ENCODE assay signal across 18 cellular contexts in the genomic region with DNA sequence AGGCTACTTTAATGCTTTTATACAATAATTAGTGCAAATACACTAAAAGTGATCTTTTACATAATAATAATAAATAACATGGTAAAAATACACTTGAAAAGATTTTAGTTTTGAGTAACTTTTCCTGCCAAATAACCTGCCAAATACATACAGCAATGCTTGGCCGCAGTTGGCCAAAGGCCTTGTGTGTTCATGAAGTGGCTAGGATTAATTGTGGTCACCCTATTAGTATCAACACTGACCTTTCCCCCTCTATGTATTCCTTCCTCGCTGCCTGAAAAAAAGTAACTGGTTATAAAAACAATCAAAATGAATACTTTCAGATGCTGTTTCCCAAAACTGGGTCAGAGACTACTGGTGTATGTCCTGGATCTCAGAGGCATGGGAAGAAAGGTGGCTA. TPM values are rescaled to one million over a fixed set of nuclear protein-coding genes. Genes with fewer than 3 reads are reported as not detected.
DNase-seq lines count a peak whose midpoint lies in the region; ATAC-seq, FAIRE-seq and TF ChIP-seq lines count a peak whose summit lies in the region.
"Had no signal": no experiment of that assay in that cellular context is flagged by ENCODE, and none has a peak within 500 bp of the region (broad histone marks: within the 10 kb centered on the region; RNA-seq: fewer than 3 reads in every experiment).

No MANE protein-coding gene starts in this region.

- H3K27me3 ChIP-seq in A673 (replicated peaks; ENCODE audit: insufficient read depth, low read depth, low read length, poor library complexity) (no peaks in the 10 kb centered on the region), PC-3 (ENCODE audit: low read length) (no peaks in the 10 kb centered on the region), astrocyte (ENCODE audit: insufficient read depth, low read length) (no peaks in the 10 kb centered on the region), tibial nerve (no peaks in the 10 kb centered on the region), HAP-1 (ENCODE audit: low read depth) (no peaks in the 10 kb centered on the region)
- H3K27me3 ChIP-seq: MG63, Peyer's patch had no signal

- H3K4me1 ChIP-seq in A673 (ENCODE audit: insufficient read depth, low read length, poor library complexity, severe bottlenecking) (peaks cover 23% of the 10 kb centered on the region), PC-3 (ENCODE audit: insufficient read depth, low read length) (peaks cover 33% of the 10 kb centered on the region), astrocyte (ENCODE audit: insufficient read depth, low read length) (peaks cover 15% of the 10 kb centered on the region), tibial nerve (peaks cover 0 to 8% (median 0%) of the 10 kb centered on the region in 4 donors), HAP-1 (no peaks in the 10 kb centered on the region)
- H3K4me1 ChIP-seq: Peyer's patch had no signal

- TF ChIP-seq CTCF in A673 (conservative IDR thresholded peaks at IDR 0.05; ENCODE audit: low read depth, low read length) (no peak), PC-3 (conservative IDR thresholded peaks at IDR 0.05; ENCODE audit: low read depth, low read length) (no peak), astrocyte (IDR thresholded peaks at IDR 0.05; ENCODE audit: insufficient read depth, low read depth, low read length) (no peak), tibial nerve (IDR thresholded peaks at IDR 0.05) (no peak), Calu3 (IDR thresholded peaks at IDR 0.05; ENCODE audit: unreplicated experiment) (no peak)

- no peaks in the 10 kb centered on the region for H4K20me1 ChIP-seq in PC-3 (ENCODE audit: low read length)
- no peaks in the 10 kb centered on the region for H4K20me1 ChIP-seq in astrocyte (ENCODE audit: insufficient read depth, low read length)

- H3K27ac Mint-ChIP-seq in astrocyte (ENCODE audit: unreplicated experiment) (peak overlapping the region; percentile 15), Calu3 (ENCODE audit: unreplicated experiment) (no peak overlapping the region)

- H3K79me2 ChIP-seq in PC-3 (ENCODE audit: low read length) = no peaks in the 10 kb centered on the region
- H3K79me2 ChIP-seq in astrocyte (ENCODE audit: insufficient read depth, low read length) = no peaks in the 10 kb centered on the region

- H3K9me2 ChIP-seq in PC-3 (replicated peaks; ENCODE audit: low read length) = no peaks in the 10 kb centered on the region

- H3K4me3 Mint-ChIP-seq in astrocyte (ENCODE audit: unreplicated experiment) (no peak overlapping the region), Calu3 (ENCODE audit: low read depth, unreplicated experiment) (no peak overlapping the region)

- POLR2A ChIA-PET in A673 (lab: Charles Lee; ENCODE audit: low non-redundant PET) (no interaction called here), PC-3 (lab: Charles Lee; ENCODE audit: unreplicated experiment) (no interaction called here)

- H3K4me2 ChIP-seq in PC-3 (ENCODE audit: low read length) (peak overlapping the region; percentile 81), astrocyte (ENCODE audit: low read length) (peak overlapping the region; percentile 74)

- H3K27ac ChIP-seq in A673 (ENCODE audit: low read depth, low read length, poor library complexity, severe bottlenecking) (peak overlapping the region; percentile 8), PC-3 (ENCODE audit: low read length) (peak overlapping the region; percentile 87), astrocyte (ENCODE audit: low read depth, low read length) (no peak overlapping the region), tibial nerve (no peak overlapping the region)
- H3K27ac ChIP-seq: Peyer's patch had no signal

- H3K36me3 ChIP-seq in A673 (ENCODE audit: insufficient read depth, low read length, poor library complexity, severe bottlenecking) = no peaks in the 10 kb centered on the region
- H3K36me3 ChIP-seq in PC-3 (ENCODE audit: low read depth, low read length) = no peaks in the 10 kb centered on the region
- H3K36me3 ChIP-seq in astrocyte (ENCODE audit: insufficient read depth, low read length) = no peaks in the 10 kb centered on the region
- H3K36me3 ChIP-seq in tibial nerve = peaks cover 0 to 4% (median 0%) of the 10 kb centered on the region in 3 donors
- no peaks in the 10 kb centered on the region; the same call in 1 of the 2 replicates for H3K36me3 ChIP-seq in HAP-1 (replicated peaks)
- H3K36me3 ChIP-seq: MG63, Peyer's patch had no signal

- H3K4me3 ChIP-seq in A673 (ENCODE audit: low read depth, low read length, poor library complexity, severe bottlenecking) (no peak overlapping the region), PC-3 (ENCODE audit: low read length) (peak overlapping the region; percentile 43; the same call in 1 of the 2 replicates), astrocyte (ENCODE audit: insufficient read depth, low read depth, low read length) (no peak overlapping the region), tibial nerve (no peak overlapping the region), HAP-1 (no peak overlapping the region)
- H3K4me3 ChIP-seq: MG63, Peyer's patch had no signal

- ATAC-seq in PC-3 = no peak

- no peak overlapping the region for H2AFZ ChIP-seq in PC-3 (ENCODE audit: low read length)
- H2AFZ ChIP-seq in astrocyte (ENCODE audit: low read depth, low read length) = no peak overlapping the region

- H3K27me3 Mint-ChIP-seq in astrocyte (ENCODE audit: low read depth, unreplicated experiment) = no peaks in the 10 kb centered on the region
- H3K27me3 Mint-ChIP-seq in Calu3 (ENCODE audit: unreplicated experiment) = no peaks in the 10 kb centered on the region

- no peak for DNase-seq in A673 (ENCODE audit: low spot score)
- no peak for DNase-seq in PC-3
- DNase-seq in astrocyte (ENCODE audit: low read depth) = no peak
- DNase-seq in iris pigment epithelial cell (ENCODE audit: low read depth) = peak; percentile 46
- DNase-seq in tibial nerve (ENCODE audit: low spot score in 2 of 2) = no peak
- no peak for DNase-seq in stimulated activated naive CD4-positive, alpha-beta T cell (lab: John Stamatoyannopoulos, UW)
- no peak for DNase-seq in HAP-1 (ENCODE audit: low spot score in 2 of 2)
- DNase-seq in Calu3 = no peak
- DNase-seq: Caco-2, KG1, MG63, NCI-H1092 treated with DMSO at 0.1 percent for 48 hours, NCI-H1694 treated with DMSO at 0.1 percent for 48 hours, NCI-H446 treated with DMSO at 0.1 percent for 48 hours, NCI-H748 treated with DMSO at 0.1 percent for 48 hours, Peyer's patch, SIG-M5 had no signal

- BruUV-seq in A673 (replicated peaks; lab: Mats Ljungman, UMichigan) = no TSS peak
- BruUV-seq in PC-3 (replicated peaks; lab: Mats Ljungman, UMichigan) = no TSS peak
- BruUV-seq in Calu3 (replicated peaks; lab: Mats Ljungman, UMichigan) = no TSS peak

- intact Hi-C loops in A673 (cut with micrococcal nuclease; ENCODE audit: unreplicated experiment) (loop anchor here (1.0 kb wide), 1 partner anchor 22 kb away; no protein-coding TSS in a partner anchor), PC-3 (cut with micrococcal nuclease) (no loop called here), Calu3 (cut with micrococcal nuclease; ENCODE audit: unreplicated experiment) (loop anchor here (10.0 kb wide), 1 partner anchor 273 kb away; no protein-coding TSS in a partner anchor)

- peaks cover 29% of the 10 kb centered on the region for H3K4me1 Mint-ChIP-seq in astrocyte (ENCODE audit: low read depth, unreplicated experiment)
- peaks cover 9% of the 10 kb centered on the region for H3K4me1 Mint-ChIP-seq in Calu3 (ENCODE audit: low read depth, unreplicated experiment)

- no peak for TF ChIP-seq POLR2A in tibial nerve (IDR thresholded peaks at IDR 0.05)

- 54 to 62% methylated on average over 2 of the region's 2 CpGs for whole genome bisulfite sequencing in tibial nerve, 2 donors

- H3K36me3 Mint-ChIP-seq in astrocyte (ENCODE audit: low read depth, unreplicated experiment) (peaks cover 1% of the 10 kb centered on the region), Calu3 (ENCODE audit: insufficient read depth, unreplicated experiment) (no peaks in the 10 kb centered on the region)

- FAIRE-seq in astrocyte (lab: Jason Lieb, UNC) = no peak
- FAIRE-seq: GM18507 had no signal

- no peak for TF ChIP-seq EP300 in tibial nerve (IDR thresholded peaks at IDR 0.05)

- in situ Hi-C loops in HAP-1 (cut with MboI; ENCODE audit: low sequenced_read_pairs) = no loop called here

- no peaks in the 10 kb centered on the region for H3K9me3 ChIP-seq in A673 (ENCODE audit: low read depth, low read length, poor library complexity, severe bottlenecking)
- H3K9me3 ChIP-seq in PC-3 (ENCODE audit: low read length) = no peaks in the 10 kb centered on the region
- H3K9me3 ChIP-seq in astrocyte (ENCODE audit: insufficient read depth, low read depth, low read length) = no peaks in the 10 kb centered on the region
- no peaks in the 10 kb centered on the region for H3K9me3 ChIP-seq in tibial nerve
- no peaks in the 10 kb centered on the region for H3K9me3 ChIP-seq in HAP-1
- H3K9me3 ChIP-seq: Caco-2, Peyer's patch had no signal

- H3K9me3 Mint-ChIP-seq in astrocyte (ENCODE audit: unreplicated experiment) (no peaks in the 10 kb centered on the region), Calu3 (ENCODE audit: low read depth, unreplicated experiment) (no peaks in the 10 kb centered on the region)

- H3K9ac ChIP-seq in PC-3 (ENCODE audit: low read length) (no peak overlapping the region), astrocyte (ENCODE audit: low read length) (no peak overlapping the region)

- CTCF ChIA-PET in A673 (lab: Charles Lee) = interaction anchor here (0.7 kb wide), 1 partner anchor 348 kb away, joined by 6 read pairs; no protein-coding TSS in a partner anchor
- CTCF ChIA-PET in PC-3 (lab: Charles Lee) = no interaction called here
- CTCF ChIA-PET in Calu3 (lab: Charles Lee) = no interaction called here

- H3F3A ChIP-seq in PC-3 (ENCODE audit: low read length, unreplicated experiment) = no peaks in the 10 kb centered on the region

RNA-seq across cellular contexts. Expression of gene KICS2, which starts 34.3 kb away (rescaled TPM):
- 10.8 and 14.0 TPM in 2 replicates for total RNA-seq in A673 (2021)
- total RNA-seq in PC-3 (2014; rRNA removed) = 11.9 and 16.4 TPM in 2 replicates
- 3.8 and 4.1 TPM in 2 replicates for total RNA-seq in astrocyte
- total RNA-seq in tibial nerve = 10 to 100 TPM in 2 of 4 donors, 1 to 10 TPM in 2; 7.6 to 14.4 (median 9.8) TPM
- 12.6 and 18.3 TPM in 2 replicates for total RNA-seq in Calu3 (2022)

Comparison
In these comparisons a context has a peak if more than half of its experiments do, and no peak if none do; other contexts are left out.
1. H3K27ac ChIP-seq: peak in A673 (single experiment) and PC-3 (single experiment); none in astrocyte (single experiment) and tibial nerve (0 of 4).